3 cellular contexts compared by ENCODE assay signal in genomic region chr15:75730376-75731247, GRCh38. TPM values are rescaled to one million over a fixed set of nuclear protein-coding genes. Genes with fewer than 3 reads are reported as not detected.
"Had no signal": no experiment of that assay in that cellular context is flagged by ENCODE, and none has a peak within 500 bp of the region (broad histone marks: within the 10 kb centered on the region; RNA-seq: fewer than 3 reads in every experiment).

No MANE protein-coding gene starts in this region.

RNA-seq across cellular contexts. Expression of gene CSPG4, which starts 18.0 kb away (rescaled TPM):
- total RNA-seq: activated CD8-positive, alpha-beta T cell treated with anti-CD3 and anti-CD28 coated beads for 36 hours; activated naive CD8-positive, alpha-beta T cell treated with anti-CD3 and anti-CD28 coated beads, Interleukin-2, amount 10 ng/mL, durations not matched to agents 7 days and 5 days; activated T-cell treated with anti-CD3 and anti-CD28 coated beads, Interleukin-2, amount 50 U/mL, for 72 hours had no signal
